29 cellular contexts compared by ENCODE assay signal in genomic region chr1:178745260-178745659, GRCh38.
"Had no signal": no experiment of that assay in that cellular context is flagged by ENCODE, and none has a peak within 500 bp of the region (broad histone marks: within the 10 kb centered on the region; RNA-seq: fewer than 3 reads in every experiment).

No MANE protein-coding gene starts in this region.

- H3K27ac ChIP-seq: ascending aorta, body of pancreas, Peyer's patch, RWPE1, SJSA1 had no signal

- H3K27me3 ChIP-seq: ascending aorta, body of pancreas, Peyer's patch, SJSA1 had no signal

- H3K4me1 ChIP-seq: ascending aorta, body of pancreas, SJSA1 had no signal

- H3K27me3 Mint-ChIP-seq: activated CD4-positive, alpha-beta memory T cell treated with anti-CD3 and anti-CD28 coated beads for 36 hours; activated CD4-positive, alpha-beta T cell treated with anti-CD3 and anti-CD28 coated beads, Interleukin-2, amount 10 ng/mL, durations not matched to agents 7 days and 5 days; activated naive CD8-positive, alpha-beta T cell treated with anti-CD3 and anti-CD28 coated beads, Interleukin-2, amount 50 U/mL, for 24 hours; T-helper 17 cell had no signal

- FAIRE-seq: bronchial epithelial cell had no signal

- H3K4me3 ChIP-seq: ascending aorta, body of pancreas, Peyer's patch, SJSA1 had no signal

- H3K36me3 ChIP-seq: ascending aorta, Peyer's patch, SJSA1 had no signal

- H3K4me3 Mint-ChIP-seq: activated CD4-positive, alpha-beta memory T cell treated with anti-CD3 and anti-CD28 coated beads for 36 hours; activated CD4-positive, alpha-beta T cell treated with anti-CD3 and anti-CD28 coated beads, Interleukin-2, amount 10 ng/mL, durations not matched to agents 7 days and 5 days; activated naive CD8-positive, alpha-beta T cell treated with anti-CD3 and anti-CD28 coated beads, Interleukin-2, amount 50 U/mL, for 24 hours; activated T-cell treated with anti-CD3 and anti-CD28 coated beads, Interleukin-2, amount 50 U/mL, for 4 hours; T-helper 17 cell had no signal

- H3K9me3 Mint-ChIP-seq: activated T-cell treated with anti-CD3 and anti-CD28 coated beads, Interleukin-2, amount 50 U/mL, for 4 hours had no signal

- H3K9me3 ChIP-seq: ascending aorta, body of pancreas, Peyer's patch, SJSA1 had no signal

- H3K27ac Mint-ChIP-seq: activated CD4-positive, alpha-beta memory T cell treated with anti-CD3 and anti-CD28 coated beads for 36 hours; activated CD4-positive, alpha-beta T cell treated with anti-CD3 and anti-CD28 coated beads, Interleukin-2, amount 10 ng/mL, durations not matched to agents 7 days and 5 days; activated naive CD4-positive, alpha-beta T cell treated with anti-CD3 and anti-CD28 coated beads, Interleukin-2, amount 50 U/mL, for 72 hours; activated naive CD8-positive, alpha-beta T cell treated with anti-CD3 and anti-CD28 coated beads, Interleukin-2, amount 50 U/mL, for 24 hours; T-helper 17 cell had no signal

- H3K4me1 Mint-ChIP-seq: activated CD4-positive, alpha-beta T cell treated with anti-CD3 and anti-CD28 coated beads, Interleukin-2, amount 10 ng/mL, durations not matched to agents 7 days and 5 days; activated naive CD8-positive, alpha-beta T cell treated with anti-CD3 and anti-CD28 coated beads, Interleukin-2, amount 50 U/mL, for 24 hours had no signal

- ATAC-seq: activated naive CD4-positive, alpha-beta T cell treated with anti-CD3 and anti-CD28 coated beads, Interleukin-2, amount 50 U/mL, for 72 hours; activated naive CD8-positive, alpha-beta T cell treated with anti-CD3 and anti-CD28 coated beads, Interleukin-2, amount 50 U/mL, for 24 hours; activated T-cell treated with anti-CD3 and anti-CD28 coated beads, Interleukin-2, amount 50 U/mL, for 4 hours; body of pancreas; T-helper 17 cell had no signal

- DNase-seq: activated CD4-positive, alpha-beta memory T cell treated with anti-CD3 and anti-CD28 coated beads for 36 hours; activated CD4-positive, alpha-beta T cell treated with anti-CD3 and anti-CD28 coated beads, Interleukin-2, amount 10 ng/mL, durations not matched to agents 7 days and 5 days; activated CD4-positive, CD25-positive, alpha-beta regulatory T cell; activated CD8-positive, alpha-beta memory T cell treated with anti-CD3 and anti-CD28 coated beads for 24 hours; activated effector memory CD4-positive, alpha-beta T cell treated with anti-CD3 and anti-CD28 coated beads, Interleukin-2, amount 50 U/mL, for 16 hours; activated naive CD4-positive, alpha-beta T cell treated with Interleukin-2 at 50 U/mL for 16 hours; activated naive CD8-positive, alpha-beta T cell treated with anti-CD3 and anti-CD28 coated beads, Interleukin-2, amount 50 U/mL, for 24 hours; activated T-cell treated with anti-CD3 and anti-CD28 coated beads, Interleukin-2, amount 50 U/mL, for 4 hours; amniotic stem cell; body of pancreas; central memory CD4-positive, alpha-beta T cell; NCI-H1048; NCI-H146; NCI-H187 treated with DMSO at 0.1 percent for 48 hours; NCI-H2171; NCI-H2227 treated with DMSO at 0.1 percent for 48 hours; NCI-H510A treated with DMSO at 0.1 percent for 48 hours; NCI-H69; NK-92 treated with Interleukin-12 subunit alpha and Interleukin-12 subunit beta, amount 100 ng/mL, for 24 hours; OCI-M1; Peyer's patch; SHP77; T-helper 17 cell; T-helper 9 cell had no signal
